Comparison of ENCODE assay signal across 12 cellular contexts in genomic region chr16:89116341-89117238, GRCh38. TPM values are rescaled to one million over a fixed set of nuclear protein-coding genes. Genes with fewer than 3 reads are reported as not detected.
A peak's percentile ranks its signal among the peaks of the same experiment; 100 is the strongest.
DNase-seq lines count a peak whose midpoint lies in the region; ATAC-seq and TF ChIP-seq lines count a peak whose summit lies in the region.
"Had no signal": no experiment of that assay in that cellular context is flagged by ENCODE, and none has a peak within 500 bp of the region (broad histone marks: within the 10 kb centered on the region; RNA-seq: fewer than 3 reads in every experiment).

No MANE protein-coding gene starts in this region.

- peak overlapping the region in 2 of 3 donors; percentile 37 to 91 for H3K4me3 Mint-ChIP-seq in T-cell
- H3K4me3 Mint-ChIP-seq in stimulated activated naive B cell treated with anti-CD40 and anti-IgM and Interleukin-4, amounts not matched to agents 10 μg/mL and 1 μg/mL and 100 μg/mL, for 72 hours = no peak overlapping the region

- CTCF ChIA-PET in T-cell (lab: Charles Lee) = interaction anchor here in 1 of 2 donors (0.6 to 1.6 kb wide), 3 partner anchors 18 to 496 kb away, joined by 3 to 7 read pairs (median 3); no protein-coding TSS in a partner anchor

- H3K27ac Mint-ChIP-seq in T-cell = peak overlapping the region; percentile 96 to 98
- H3K27ac Mint-ChIP-seq in stimulated activated naive B cell treated with anti-CD40 and anti-IgM and Interleukin-4, amounts not matched to agents 10 μg/mL and 1 μg/mL and 100 μg/mL, for 72 hours = peak overlapping the region; percentile 94

- H3K9me3 Mint-ChIP-seq in T-cell = no peaks in the 10 kb centered on the region
- H3K9me3 Mint-ChIP-seq in stimulated activated naive B cell treated with anti-CD40 and anti-IgM and Interleukin-4, amounts not matched to agents 10 μg/mL and 1 μg/mL and 100 μg/mL, for 72 hours = no peaks in the 10 kb centered on the region

- peaks cover 47 to 65% (median 51%) of the 10 kb centered on the region in 3 donors for H3K4me1 Mint-ChIP-seq in T-cell
- H3K4me1 Mint-ChIP-seq in stimulated activated naive B cell treated with anti-CD40 and anti-IgM and Interleukin-4, amounts not matched to agents 10 μg/mL and 1 μg/mL and 100 μg/mL, for 72 hours = peaks cover 35 to 47% of the 10 kb centered on the region in 2 donors

- H3K27ac ChIP-seq in right cardiac atrium (ENCODE audit: low read length) = no peak overlapping the region
- H3K27ac ChIP-seq: foreskin keratinocyte, sigmoid colon had no signal

- H3K4me1 ChIP-seq in right cardiac atrium (ENCODE audit: control insufficient read depth, insufficient read depth, low read length) = no peaks in the 10 kb centered on the region
- H3K4me1 ChIP-seq: sigmoid colon had no signal

- no peaks in the 10 kb centered on the region for H3K27me3 Mint-ChIP-seq in T-cell
- no peaks in the 10 kb centered on the region for H3K27me3 Mint-ChIP-seq in stimulated activated naive B cell treated with anti-CD40 and anti-IgM and Interleukin-4, amounts not matched to agents 10 μg/mL and 1 μg/mL and 100 μg/mL, for 72 hours

- ATAC-seq in Right ventricle myocardium superior (ENCODE audit: poor library complexity) (no peak), T-cell (replicated peaks in 1 of 4) (no peak), right cardiac atrium (no peak), omental fat pad (ENCODE audit: low FRiP score) (no peak)
- ATAC-seq in stimulated activated naive B cell treated with anti-CD40 and anti-IgM and Interleukin-4, amounts not matched to agents 10 μg/mL and 1 μg/mL and 100 μg/mL, for 72 hours (replicated peaks) = no peak
- ATAC-seq: foreskin keratinocyte had no signal

- POLR2A ChIA-PET in T-cell (lab: Charles Lee) = interaction anchor here in 1 of 2 donors (1.0 kb wide), 1 partner anchor 19 kb away, joined by 4 read pairs; no protein-coding TSS in a partner anchor

- no peak overlapping the region for H3K4me3 ChIP-seq in right cardiac atrium (ENCODE audit: low read length)
- H3K4me3 ChIP-seq: sigmoid colon had no signal

- H3K27me3 ChIP-seq in right cardiac atrium (ENCODE audit: control insufficient read depth, insufficient read depth) = no peaks in the 10 kb centered on the region
- H3K27me3 ChIP-seq: foreskin keratinocyte, sigmoid colon had no signal

- intact Hi-C loops in Right ventricle myocardium superior (cut with DNase I) (no loop called here), cardiac septum (cut with DNase I) (no loop called here), right cardiac atrium (cut with DNase I) (no loop called here)

- WGBS in right cardiac atrium = 92% methylated on average over 30 of the region's 30 CpGs

- H3K9me3 ChIP-seq in right cardiac atrium (ENCODE audit: control insufficient read depth, low read length) = no peaks in the 10 kb centered on the region
- H3K9me3 ChIP-seq: sigmoid colon had no signal

- DNase-seq in Right ventricle myocardium superior (peak; percentile 7), cardiac septum (ENCODE audit: low spot score) (no peak), T-cell (peak in 1 of 34 experiments; percentile 2), right cardiac atrium (peak in 2 of 3 donors; percentile 45 to 50), D341Med (ENCODE audit: low spot score) (no peak), omental fat pad (ENCODE audit: low spot score) (no peak), DMS 273 treated with DMSO at 0.1 percent for 48 hours (lab: John Stamatoyannopoulos, UW) (no peak)
- no peak for DNase-seq in stimulated activated naive B cell treated with anti-CD40 and anti-IgM and Interleukin-4, amounts not matched to agents 10 μg/mL and 1 μg/mL and 100 μg/mL, for 72 hours
- DNase-seq: activated CD4-positive, alpha-beta T cell treated with anti-CD3 and anti-CD28 coated beads for 48 hours; foreskin keratinocyte; NCI-H2171; sigmoid colon had no signal

- peaks cover 43% of the 10 kb centered on the region for H3K36me3 Mint-ChIP-seq in T-cell
- H3K36me3 Mint-ChIP-seq in stimulated activated naive B cell treated with anti-CD40 and anti-IgM and Interleukin-4, amounts not matched to agents 10 μg/mL and 1 μg/mL and 100 μg/mL, for 72 hours = peaks cover 52 to 73% of the 10 kb centered on the region in 2 donors

- no peak for TF ChIP-seq CTCF in omental fat pad (IDR thresholded peaks at IDR 0.05)

RNA-seq across cellular contexts. Expression of gene ACSF3, which starts 22.9 kb away (rescaled TPM):
- total RNA-seq in Right ventricle myocardium superior (15.5 TPM), cardiac septum (14.7 TPM), T-cell (100 to 1,000 TPM in 1 of 5 donors, 10 to 100 TPM in 4; 70.5 to 102 (median 79.9) TPM), right cardiac atrium (10 to 100 TPM; 13.9 to 22.4 (median 16.7) TPM), omental fat pad (10 to 100 TPM; 17.6 to 27.6 (median 21.6) TPM)
- polyA plus RNA-seq in right cardiac atrium = 16.4 TPM

RNA-seq across cellular contexts. Expression of gene CDH15, which starts 55.0 kb away (rescaled TPM):
- not detected for total RNA-seq in Right ventricle myocardium superior
- total RNA-seq in cardiac septum = 0.27 TPM
- total RNA-seq in T-cell = under 1 TPM in 1 of 5 donors, not detected in 4; 0.19 TPM
- under 1 TPM; 0.09 to 0.14 (median 0.13) TPM for total RNA-seq in right cardiac atrium
- polyA plus RNA-seq in right cardiac atrium = 0.05 TPM
- total RNA-seq in omental fat pad = not detected
- total RNA-seq: foreskin keratinocyte, sigmoid colon had no signal

Comparison
In these comparisons a context has a peak if more than half of its experiments do, and no peak if none do; other contexts are left out.
1. DNase-seq: peak in Right ventricle myocardium superior (single experiment) and right cardiac atrium (2 of 3); none in cardiac septum (single experiment), stimulated activated naive B cell treated with anti-CD40 and anti-IgM and Interleukin-4, amounts not matched to agents 10 μg/mL and 1 μg/mL and 100 μg/mL, for 72 hours (single experiment), D341Med (single experiment), omental fat pad (single experiment) and DMS 273 treated with DMSO at 0.1 percent for 48 hours (single experiment).
2. H3K4me3 Mint-ChIP-seq: peak in T-cell (2 of 3); none in stimulated activated naive B cell treated with anti-CD40 and anti-IgM and Interleukin-4, amounts not matched to agents 10 μg/mL and 1 μg/mL and 100 μg/mL, for 72 hours (0 of 2).